Comparison of ENCODE assay signal across 1 cellular context in genomic region chr11:111871693-111872161, GRCh38.
TF ChIP-seq lines count a peak whose summit lies in the region.

No MANE protein-coding gene starts in this region.

TF ChIP-seq in K562, 482 proteins besides CTCF, POLR2A, EP300 and RAD21 (continued from another document and continues in another):
- TF ChIP-seq RREB1 (CRISPR knock-in tag; IDR thresholded peaks at IDR 0.05) (no peak), TAF15 (IDR thresholded peaks at IDR 0.05; ENCODE audit: low read depth, low read length) (no peak), ZBTB40 (IDR thresholded peaks at IDR 0.05) (peak; percentile 68; the same call in 1 of the 2 replicates), ZBTB40 (CRISPR knock-in tag; IDR thresholded peaks at IDR 0.05) (no peak), DACH1 (IDR thresholded peaks at IDR 0.05; ENCODE audit: partially characterized antibody) (no peak), ZNF644 (tag; IDR thresholded peaks at IDR 0.05; ENCODE audit: low read depth) (no peak), CBFB (CRISPR knock-in tag; IDR thresholded peaks at IDR 0.05) (no peak), ETS2 (tag; IDR thresholded peaks at IDR 0.05; ENCODE audit: borderline replicate concordance, poor library complexity, severe bottlenecking) (no peak), POU5F1 (IDR thresholded peaks at IDR 0.05; ENCODE audit: borderline replicate concordance, low read depth, low read length, partially characterized antibody) (no peak), SMAD3 (CRISPR knock-in tag; conservative IDR thresholded peaks at IDR 0.05) (no peak), KDM4B (IDR thresholded peaks at IDR 0.05; ENCODE audit: borderline replicate concordance in 2 of 2, low read depth in 1 of 2) (no peak), PHTF2 (CRISPR knock-in tag; IDR thresholded peaks at IDR 0.05) (no peak), GTF2B (IDR thresholded peaks at IDR 0.05; ENCODE audit: extremely low read depth, insufficient read length) (no peak), ZNF217 (CRISPR knock-in tag; IDR thresholded peaks at IDR 0.05) (no peak), RBM17 (IDR thresholded peaks at IDR 0.05; ENCODE audit: borderline replicate concordance, low read depth, low read length) (no peak), NELFE (IDR thresholded peaks at IDR 0.05; ENCODE audit: insufficient read depth, insufficient read length) (no peak), NCOA2 (IDR thresholded peaks at IDR 0.05; ENCODE audit: partially characterized antibody in 2 of 2) (no peak), ARID3A (IDR thresholded peaks at IDR 0.05; ENCODE audit: borderline replicate concordance, low read depth, low read length) (no peak), USF2 (CRISPR knock-in tag; IDR thresholded peaks at IDR 0.05) (no peak), PBX2 (CRISPR knock-in tag; IDR thresholded peaks at IDR 0.05; ENCODE audit: low read depth) (no peak), PBX2 (tag; conservative IDR thresholded peaks at IDR 0.05; ENCODE audit: low read depth) (peak; percentile 5; the same call in 1 of the 2 replicates), HES1 (IDR thresholded peaks at IDR 0.05; ENCODE audit: low read depth) (no peak), MAFK (IDR thresholded peaks at IDR 0.05; ENCODE audit: low read length) (no peak), SRF (CRISPR knock-in tag; IDR thresholded peaks at IDR 0.05) (no peak), PKNOX1 (IDR thresholded peaks at IDR 0.05) (peak; percentile 45), U2AF2 (optimal IDR thresholded peaks at IDR 0.05; ENCODE audit: low read depth, low read length) (no peak), PHB (CRISPR knock-in tag; IDR thresholded peaks at IDR 0.05) (no peak), SMARCA4 (IDR thresholded peaks at IDR 0.05) (0 out of 2 replicates have a peak, but pooled peaks have one; percentile 17), GTF2F1 (IDR thresholded peaks at IDR 0.05; ENCODE audit: low read depth, low read length) (no peak), KDM2B (CRISPR knock-in tag; IDR thresholded peaks at IDR 0.05) (no peak), NEUROD1 (IDR thresholded peaks at IDR 0.05; ENCODE audit: borderline replicate concordance, low read depth, low read length, partially characterized antibody) (no peak), EWSR1 (IDR thresholded peaks at IDR 0.05; ENCODE audit: borderline replicate concordance, low read depth, partially characterized antibody) (no peak), FOXK1 (CRISPR knock-in tag; IDR thresholded peaks at IDR 0.05; ENCODE audit: borderline replicate concordance) (no peak), CHD1 (IDR thresholded peaks at IDR 0.05; ENCODE audit: low read length) (no peak), PHB2 (IDR thresholded peaks at IDR 0.05; ENCODE audit: low read depth) (no peak), POLR2B (IDR thresholded peaks at IDR 0.05; ENCODE audit: low read depth, partially characterized antibody) (peak; percentile 33), GATAD2B (IDR thresholded peaks at IDR 0.05; ENCODE audit: borderline replicate concordance) (no peak)
